In the genomic region with DNA sequence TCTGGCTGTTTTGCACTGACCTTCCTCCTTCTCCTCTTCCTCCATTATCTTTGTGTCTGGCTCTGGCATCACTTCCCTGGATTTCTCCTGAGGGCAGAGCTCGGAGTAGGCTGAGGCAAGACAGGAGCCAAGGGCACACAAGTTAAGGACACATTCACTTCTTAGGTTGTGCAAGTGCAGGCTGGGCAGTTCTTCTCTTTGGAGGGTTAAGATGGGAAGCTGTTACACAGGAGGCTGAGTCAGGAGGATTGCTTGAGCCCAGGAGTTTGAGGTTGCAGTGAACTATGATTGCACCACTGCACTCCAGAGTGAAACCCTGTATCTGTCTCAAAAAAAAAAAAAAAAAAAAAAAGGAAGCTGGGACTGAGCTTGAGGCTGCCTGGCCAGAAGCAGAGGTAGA, we compare ENCODE assay signal across 12 cellular contexts.
"Had no signal": no experiment of that assay in that cellular context is flagged by ENCODE, and none has a peak within 500 bp of the region (broad histone marks: within the 10 kb centered on the region; RNA-seq: fewer than 3 reads in every experiment).

No MANE protein-coding gene starts in this region.

- H3K27me3 ChIP-seq: cardiac muscle cell, gastroesophageal sphincter, pancreas, testis had no signal

- ATAC-seq: activated T-helper 17 cell treated with anti-CD3 and anti-CD28 coated beads, Interleukin-2, amount 50 U/mL, for 72 hours; gastroesophageal sphincter; left ventricle myocardium superior; pancreas; stimulated activated naive CD8-positive, alpha-beta T cell treated with anti-CD3 and anti-CD28 coated beads, Interleukin-15, amount 100 ng/mL, for 72 hours had no signal

- H3K27ac ChIP-seq: cardiac muscle cell, gastroesophageal sphincter, pancreas, testis had no signal

- H3K9me3 ChIP-seq: gastroesophageal sphincter, pancreas, testis had no signal

- H3K4me1 ChIP-seq: gastroesophageal sphincter, pancreas, testis had no signal

- DNase-seq: activated CD4-positive, alpha-beta T cell treated with anti-CD3 and anti-CD28 coated beads, Interleukin-2, amount 10 ng/mL, durations not matched to agents 24 days and 14 days; effector memory CD4-positive, alpha-beta T cell; kidney; left ventricle myocardium superior; nephron progenitor cell; pancreas; stimulated activated CD4-positive, alpha-beta T cell treated with anti-CD3 and anti-CD28 coated beads, Interleukin-4, amount 100 ng/mL, for 24 hours; stimulated activated naive CD8-positive, alpha-beta T cell treated with anti-CD3 and anti-CD28 coated beads, Interleukin-15, amount 100 ng/mL, for 72 hours; testis had no signal

- H3K36me3 ChIP-seq: cardiac muscle cell, gastroesophageal sphincter, pancreas had no signal

- H3K4me3 ChIP-seq: cardiac muscle cell, gastroesophageal sphincter, pancreas, testis had no signal
